ENCODE assay signal across 1 cellular context in the genomic region with DNA sequence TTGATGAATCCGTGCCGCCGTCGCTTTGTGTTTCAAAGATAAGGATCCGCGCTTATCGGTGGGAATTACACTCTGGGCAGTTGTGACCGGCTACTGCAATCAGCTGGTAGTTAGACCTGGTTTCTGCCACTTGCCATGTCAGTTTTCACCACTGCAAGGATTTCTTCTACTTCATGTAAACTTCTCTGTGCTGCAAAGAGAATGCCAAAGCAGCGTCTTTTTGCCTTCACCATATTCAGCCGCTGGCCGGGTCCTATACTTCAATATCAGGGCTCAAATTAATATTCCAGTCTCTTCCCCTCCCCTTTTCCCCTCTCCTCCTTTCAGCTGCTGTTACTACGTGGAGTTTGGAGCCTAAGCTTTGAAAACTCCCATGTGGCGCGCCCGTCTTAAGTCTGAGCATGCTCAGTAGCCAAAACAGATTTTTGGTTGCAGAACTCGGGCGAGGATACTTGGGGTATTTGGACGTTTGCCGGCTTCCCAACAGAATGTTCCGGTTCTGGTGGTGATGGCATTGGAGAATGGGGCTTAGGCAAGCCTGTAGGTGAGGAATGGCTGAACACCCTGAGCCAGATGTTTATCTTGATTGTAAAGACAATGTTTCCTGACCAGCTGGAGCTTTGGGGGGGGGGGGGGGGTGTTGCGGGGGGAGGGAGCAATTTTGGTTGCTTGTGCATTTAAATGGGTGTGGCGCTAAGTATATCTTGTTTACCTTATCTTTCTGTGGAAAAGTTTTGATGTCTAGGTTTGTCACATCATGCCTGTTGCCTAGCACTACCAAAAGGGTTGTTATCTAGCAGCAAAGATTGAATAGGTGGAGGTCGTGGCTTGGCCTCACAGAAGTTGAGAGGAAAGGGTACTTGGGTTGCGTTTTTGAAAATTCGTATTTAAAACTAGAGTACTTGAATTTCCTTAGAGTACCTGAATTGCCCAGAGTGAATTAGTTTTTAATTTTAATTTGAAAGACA.
A peak's percentile ranks its signal among the peaks of the same experiment; 100 is the strongest.
TF ChIP-seq lines count a peak whose summit lies in the region.

No MANE protein-coding gene starts in this region.

TF ChIP-seq in K562, 482 proteins besides CTCF, POLR2A, EP300 and RAD21 (continued from another document):
- TF ChIP-seq, protein P1, sequence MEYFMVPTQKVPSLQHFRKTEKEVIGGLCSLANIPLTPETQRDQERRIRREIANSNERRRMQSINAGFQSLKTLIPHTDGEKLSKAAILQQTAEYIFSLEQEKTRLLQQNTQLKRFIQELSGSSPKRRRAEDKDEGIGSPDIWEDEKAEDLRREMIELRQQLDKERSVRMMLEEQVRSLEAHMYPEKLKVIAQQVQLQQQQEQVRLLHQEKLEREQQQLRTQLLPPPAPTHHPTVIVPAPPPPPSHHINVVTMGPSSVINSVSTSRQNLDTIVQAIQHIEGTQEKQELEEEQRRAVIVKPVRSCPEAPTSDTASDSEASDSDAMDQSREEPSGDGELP (CRISPR knock-in tag; IDR thresholded peaks at IDR 0.05; ENCODE audit: borderline replicate concordance): peak; percentile 70
- TF ChIP-seq NRF1 (conservative IDR thresholded peaks at IDR 0.05 in 1 of 2, IDR thresholded peaks at IDR 0.05 in 1 of 2): peak in 1 of 2 experiments; percentile 54; a peak in 2 of 4 replicates
- peak; percentile 96 for TF ChIP-seq FOXJ2 (tag; IDR thresholded peaks at IDR 0.05)
- no peak for TF ChIP-seq KLF10 (CRISPR knock-in tag; IDR thresholded peaks at IDR 0.05)
- peak in 1 of 2 experiments; percentile 71; a peak in 2 of 4 replicates for TF ChIP-seq FOXA3 (CRISPR knock-in tag; conservative IDR thresholded peaks at IDR 0.05 in 1 of 2, IDR thresholded peaks at IDR 0.05 in 1 of 2)
- no peak for TF ChIP-seq YBX1 (IDR thresholded peaks at IDR 0.05)
- TF ChIP-seq, protein P2, sequence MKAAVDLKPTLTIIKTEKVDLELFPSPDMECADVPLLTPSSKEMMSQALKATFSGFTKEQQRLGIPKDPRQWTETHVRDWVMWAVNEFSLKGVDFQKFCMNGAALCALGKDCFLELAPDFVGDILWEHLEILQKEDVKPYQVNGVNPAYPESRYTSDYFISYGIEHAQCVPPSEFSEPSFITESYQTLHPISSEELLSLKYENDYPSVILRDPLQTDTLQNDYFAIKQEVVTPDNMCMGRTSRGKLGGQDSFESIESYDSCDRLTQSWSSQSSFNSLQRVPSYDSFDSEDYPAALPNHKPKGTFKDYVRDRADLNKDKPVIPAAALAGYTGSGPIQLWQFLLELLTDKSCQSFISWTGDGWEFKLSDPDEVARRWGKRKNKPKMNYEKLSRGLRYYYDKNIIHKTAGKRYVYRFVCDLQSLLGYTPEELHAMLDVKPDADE (conservative IDR thresholded peaks at IDR 0.05; ENCODE audit: control insufficient read depth, low read depth, low read length): no peak
- peak; percentile 50; the same call in 1 of the 2 replicates for TF ChIP-seq FOXK1 (CRISPR knock-in tag; IDR thresholded peaks at IDR 0.05; ENCODE audit: borderline replicate concordance)
- peak; percentile 38 for TF ChIP-seq TBP (optimal IDR thresholded peaks at IDR 0.05; ENCODE audit: low read depth, low read length)
- TF ChIP-seq RAD51 (IDR thresholded peaks at IDR 0.05; ENCODE audit: borderline replicate concordance, low read depth): 0 out of 2 replicates have a peak, but pooled peaks have one; percentile 3
- TF ChIP-seq FOXK2 (conservative IDR thresholded peaks at IDR 0.05 in 1 of 2, IDR thresholded peaks at IDR 0.05 in 1 of 2; ENCODE audit: low read depth in 2 of 2): peak in 1 of 2 experiments; percentile 61; a peak in 1 of 4 replicates
- TF ChIP-seq, protein P3, sequence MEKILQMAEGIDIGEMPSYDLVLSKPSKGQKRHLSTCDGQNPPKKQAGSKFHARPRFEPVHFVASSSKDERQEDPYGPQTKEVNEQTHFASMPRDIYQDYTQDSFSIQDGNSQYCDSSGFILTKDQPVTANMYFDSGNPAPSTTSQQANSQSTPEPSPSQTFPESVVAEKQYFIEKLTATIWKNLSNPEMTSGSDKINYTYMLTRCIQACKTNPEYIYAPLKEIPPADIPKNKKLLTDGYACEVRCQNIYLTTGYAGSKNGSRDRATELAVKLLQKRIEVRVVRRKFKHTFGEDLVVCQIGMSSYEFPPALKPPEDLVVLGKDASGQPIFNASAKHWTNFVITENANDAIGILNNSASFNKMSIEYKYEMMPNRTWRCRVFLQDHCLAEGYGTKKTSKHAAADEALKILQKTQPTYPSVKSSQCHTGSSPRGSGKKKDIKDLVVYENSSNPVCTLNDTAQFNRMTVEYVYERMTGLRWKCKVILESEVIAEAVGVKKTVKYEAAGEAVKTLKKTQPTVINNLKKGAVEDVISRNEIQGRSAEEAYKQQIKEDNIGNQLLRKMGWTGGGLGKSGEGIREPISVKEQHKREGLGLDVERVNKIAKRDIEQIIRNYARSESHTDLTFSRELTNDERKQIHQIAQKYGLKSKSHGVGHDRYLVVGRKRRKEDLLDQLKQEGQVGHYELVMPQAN (IDR thresholded peaks at IDR 0.05; ENCODE audit: borderline replicate concordance): peak; percentile 55; the same call in 1 of the 2 replicates
- TF ChIP-seq TBL1XR1 (IDR thresholded peaks at IDR 0.05; ENCODE audit: low read length in 2 of 2): no peak
- TF ChIP-seq, protein P4, sequence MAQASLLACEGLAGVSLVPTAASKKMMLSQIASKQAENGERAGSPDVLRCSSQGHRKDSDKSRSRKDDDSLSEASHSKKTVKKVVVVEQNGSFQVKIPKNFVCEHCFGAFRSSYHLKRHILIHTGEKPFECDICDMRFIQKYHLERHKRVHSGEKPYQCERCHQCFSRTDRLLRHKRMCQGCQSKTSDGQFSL (CRISPR knock-in tag; IDR thresholded peaks at IDR 0.05): no peak
- TF ChIP-seq, protein P4 (tag; IDR thresholded peaks at IDR 0.05): peak in 1 of 2 experiments; percentile 69; a peak in 2 of 4 replicates
- 0 out of 2 replicates have a peak, but pooled peaks have one; percentile 3 for TF ChIP-seq JUND (IDR thresholded peaks at IDR 0.05; ENCODE audit: borderline replicate concordance, low read depth, low read length)
- TF ChIP-seq JUND (tag; IDR thresholded peaks at IDR 0.05; ENCODE audit: borderline replicate concordance, low read depth, low read length): no peak
- TF ChIP-seq, protein P5, sequence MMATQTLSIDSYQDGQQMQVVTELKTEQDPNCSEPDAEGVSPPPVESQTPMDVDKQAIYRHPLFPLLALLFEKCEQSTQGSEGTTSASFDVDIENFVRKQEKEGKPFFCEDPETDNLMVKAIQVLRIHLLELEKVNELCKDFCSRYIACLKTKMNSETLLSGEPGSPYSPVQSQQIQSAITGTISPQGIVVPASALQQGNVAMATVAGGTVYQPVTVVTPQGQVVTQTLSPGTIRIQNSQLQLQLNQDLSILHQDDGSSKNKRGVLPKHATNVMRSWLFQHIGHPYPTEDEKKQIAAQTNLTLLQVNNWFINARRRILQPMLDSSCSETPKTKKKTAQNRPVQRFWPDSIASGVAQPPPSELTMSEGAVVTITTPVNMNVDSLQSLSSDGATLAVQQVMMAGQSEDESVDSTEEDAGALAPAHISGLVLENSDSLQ (IDR thresholded peaks at IDR 0.05): peak; percentile 49
- peak; percentile 27; the same call in 1 of the 2 replicates for TF ChIP-seq ARID1B (IDR thresholded peaks at IDR 0.05)
- peak; percentile 72 for TF ChIP-seq RFX1 (IDR thresholded peaks at IDR 0.05)
- 0 out of 2 replicates have a peak, but pooled peaks have one; percentile 22 for TF ChIP-seq ZKSCAN1 (IDR thresholded peaks at IDR 0.05; ENCODE audit: low read depth, low read length)
- TF ChIP-seq RNF2 (IDR thresholded peaks at IDR 0.05): no peak
- TF ChIP-seq HDAC2 (IDR thresholded peaks at IDR 0.05): 0 out of 2 replicates have a peak, but pooled peaks have one; percentile 38
- peak; percentile 39 for TF ChIP-seq HDAC3 (IDR thresholded peaks at IDR 0.05; ENCODE audit: borderline replicate concordance, partially characterized antibody)
- peak in 1 of 2 experiments; percentile 35; a peak in 2 of 4 replicates for TF ChIP-seq HDAC1 (IDR thresholded peaks at IDR 0.05)
- TF ChIP-seq, protein P6, sequence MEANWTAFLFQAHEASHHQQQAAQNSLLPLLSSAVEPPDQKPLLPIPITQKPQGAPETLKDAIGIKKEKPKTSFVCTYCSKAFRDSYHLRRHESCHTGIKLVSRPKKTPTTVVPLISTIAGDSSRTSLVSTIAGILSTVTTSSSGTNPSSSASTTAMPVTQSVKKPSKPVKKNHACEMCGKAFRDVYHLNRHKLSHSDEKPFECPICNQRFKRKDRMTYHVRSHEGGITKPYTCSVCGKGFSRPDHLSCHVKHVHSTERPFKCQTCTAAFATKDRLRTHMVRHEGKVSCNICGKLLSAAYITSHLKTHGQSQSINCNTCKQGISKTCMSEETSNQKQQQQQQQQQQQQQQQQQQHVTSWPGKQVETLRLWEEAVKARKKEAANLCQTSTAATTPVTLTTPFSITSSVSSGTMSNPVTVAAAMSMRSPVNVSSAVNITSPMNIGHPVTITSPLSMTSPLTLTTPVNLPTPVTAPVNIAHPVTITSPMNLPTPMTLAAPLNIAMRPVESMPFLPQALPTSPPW (CRISPR knock-in tag; IDR thresholded peaks at IDR 0.05): peak; percentile 88
- TF ChIP-seq NR4A1 (CRISPR knock-in tag; IDR thresholded peaks at IDR 0.05): no peak
- TF ChIP-seq NR4A1 (tag; IDR thresholded peaks at IDR 0.05): no peak
- TF ChIP-seq, protein P7, sequence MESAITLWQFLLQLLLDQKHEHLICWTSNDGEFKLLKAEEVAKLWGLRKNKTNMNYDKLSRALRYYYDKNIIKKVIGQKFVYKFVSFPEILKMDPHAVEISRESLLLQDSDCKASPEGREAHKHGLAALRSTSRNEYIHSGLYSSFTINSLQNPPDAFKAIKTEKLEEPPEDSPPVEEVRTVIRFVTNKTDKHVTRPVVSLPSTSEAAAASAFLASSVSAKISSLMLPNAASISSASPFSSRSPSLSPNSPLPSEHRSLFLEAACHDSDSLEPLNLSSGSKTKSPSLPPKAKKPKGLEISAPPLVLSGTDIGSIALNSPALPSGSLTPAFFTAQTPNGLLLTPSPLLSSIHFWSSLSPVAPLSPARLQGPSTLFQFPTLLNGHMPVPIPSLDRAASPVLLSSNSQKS (CRISPR knock-in tag; IDR thresholded peaks at IDR 0.05): no peak
- TF ChIP-seq CTBP1 (IDR thresholded peaks at IDR 0.05; ENCODE audit: borderline replicate concordance): 0 out of 2 replicates have a peak, but pooled peaks have one; percentile 26
- no peak for TF ChIP-seq HMG20A (CRISPR knock-in tag; conservative IDR thresholded peaks at IDR 0.05)
- TF ChIP-seq DACH1 (IDR thresholded peaks at IDR 0.05; ENCODE audit: partially characterized antibody): peak; percentile 19
- TF ChIP-seq KDM1A (IDR thresholded peaks at IDR 0.05): 0 out of 4 replicates have a peak, but pooled peaks of 1 of the 2 experiments have one; percentile 19
